ENCODE assay signal across 24 cellular contexts in genomic region chr12:124482567-124482893, GRCh38.
DNase-seq lines count a peak whose midpoint lies in the region; ATAC-seq, FAIRE-seq and TF ChIP-seq lines count a peak whose summit lies in the region.
"Had no signal": no experiment of that assay in that cellular context is flagged by ENCODE, and none has a peak within 500 bp of the region (broad histone marks: within the 10 kb centered on the region; RNA-seq: fewer than 3 reads in every experiment).

No MANE protein-coding gene starts in this region.

- H3K27ac ChIP-seq in BLaER1 (no peak overlapping the region), HEK293 (ENCODE audit: extremely low read depth, low read depth, low read length) (no peak overlapping the region), kidney (ENCODE audit: low read depth in 2 of 2, low read length in 2 of 2) (no peak overlapping the region)
- H3K27ac ChIP-seq: C4-2B had no signal

- no peak for TF ChIP-seq CTCF in HEK293 (tag by site-specific recombination; IDR thresholded peaks at IDR 0.05)
- TF ChIP-seq CTCF in kidney (IDR thresholded peaks at IDR 0.05; ENCODE audit: borderline replicate concordance, extremely low read depth, insufficient read depth) = no peak
- no peak for TF ChIP-seq CTCF in D721Med (IDR thresholded peaks at IDR 0.05; ENCODE audit: insufficient read depth, missing control alignments)

- peak overlapping the region; percentile 83 for H3K4me2 ChIP-seq in BLaER1

- POLR2A ChIA-PET in HEK293 (lab: Yijun Ruan, JAX) = interaction anchor here (0.5 to 0.9 kb wide), 2 partner anchors 476 to 510 kb away, joined by 4 read pairs; partner anchors contain the start of genes CCDC92 and ZNF664

- DNase-seq in GM12891 (ENCODE audit: insufficient read length, low spot score) (no peak), kidney (peak; percentile 55), D721Med (ENCODE audit: insufficient read length, low spot score) (no peak), posterior vena cava (ENCODE audit: low spot score) (no peak)
- DNase-seq in activated CD4-positive, alpha-beta T cell treated with anti-CD3 and anti-CD28 coated beads for 4 hours = no peak
- DNase-seq: CD8-positive, alpha-beta memory T cell; KG1; MG63; NCI-H1105 treated with DMSO at 0.1 percent for 48 hours; NCI-H146; NCI-H1930; NCI-H2107; NCI-H526; NCI-H82; NK-92 treated with Interleukin-12 subunit alpha and Interleukin-12 subunit beta, amount 100 ng/mL, for 24 hours; PC-3; SHP77; T-cell had no signal

- no peak for ATAC-seq in GM21447 (IDR thresholded peaks at IDR 0.05; ENCODE audit: unreplicated experiment)
- ATAC-seq: PC-3, T-cell had no signal

- no peaks in the 10 kb centered on the region for H3K27me3 ChIP-seq in BLaER1
- H3K27me3 ChIP-seq: MG63 had no signal

- H3K4me1 ChIP-seq in BLaER1 = peaks cover 93% of the 10 kb centered on the region
- H3K4me1 ChIP-seq in HEK293 (ENCODE audit: control insufficient read depth, insufficient read depth, low read length) = no peaks in the 10 kb centered on the region
- peaks cover 16 to 20% of the 10 kb centered on the region in 2 donors for H3K4me1 ChIP-seq in kidney (ENCODE audit: control insufficient read depth in 1 of 2, insufficient read depth in 1 of 2, low read depth in 1 of 2, low read length in 2 of 2)

- no peak overlapping the region for H3K9ac ChIP-seq in BLaER1
- no peak overlapping the region for H3K9ac ChIP-seq in kidney (ENCODE audit: low read length in 2 of 2)

- H3K4me3 ChIP-seq in BLaER1 (no peak overlapping the region), HEK293 (ENCODE audit: low read depth, low read length) (no peak overlapping the region), kidney (ENCODE audit: low read length in 2 of 2) (no peak overlapping the region)
- H3K4me3 ChIP-seq: MG63 had no signal

- H4K20me1 ChIP-seq in BLaER1 = peaks cover 99% of the 10 kb centered on the region

- no peak for TF ChIP-seq POLR2A in GM12891 (IDR thresholded peaks at IDR 0.05; ENCODE audit: low read depth, low read length)

- H3K36me3 ChIP-seq in BLaER1 (peaks cover 50% of the 10 kb centered on the region), HEK293 (ENCODE audit: control insufficient read depth in 2 of 2, insufficient read depth in 1 of 2, low read length in 2 of 2) (peaks cover 0 to 67% of the 10 kb centered on the region in 2 experiments; a peak in 1 of 3 replicates), kidney (ENCODE audit: control insufficient read depth in 1 of 2, insufficient read depth in 2 of 2, low read length in 2 of 2) (peaks cover 2 to 4% of the 10 kb centered on the region in 2 donors)

- CTCF ChIA-PET in HEK293 (lab: Yijun Ruan, JAX) = interaction anchor here (1.4 kb wide), 1 partner anchor 12 kb away, joined by 5 read pairs; no protein-coding TSS in a partner anchor

- intact Hi-C loops in kidney (cut with DNase I) (no loop called here), posterior vena cava (cut with DNase I) (no loop called here)

- FAIRE-seq in GM12891 (lab: Jason Lieb, UNC) = peak; percentile 71
- FAIRE-seq in kidney (lab: Jason Lieb, UNC) = no peak
- no peak for FAIRE-seq in D721Med (lab: Jason Lieb, UNC)
- FAIRE-seq: A204.1, HTR-8/SVneo had no signal

- H3K9me3 ChIP-seq in BLaER1 (no peaks in the 10 kb centered on the region), HEK293 (ENCODE audit: control insufficient read depth, insufficient read depth, low read depth, low read length) (no peaks in the 10 kb centered on the region), kidney (ENCODE audit: control insufficient read depth in 1 of 2, low read length in 2 of 2) (no peaks in the 10 kb centered on the region)
- H3K9me3 ChIP-seq: MG63 had no signal

TF ChIP-seq in GM12891, 5 proteins besides CTCF, POLR2A, EP300 and RAD21:
- no peak for TF ChIP-seq PAX5 (IDR thresholded peaks at IDR 0.05; ENCODE audit: insufficient read depth, low read length, severe bottlenecking)
- TF ChIP-seq TAF1 (IDR thresholded peaks at IDR 0.05; ENCODE audit: low read depth, low read length) = no peak
- no peak for TF ChIP-seq POU2F2 (IDR thresholded peaks at IDR 0.05; ENCODE audit: low read depth, low read length)
- TF ChIP-seq POLR2AphosphoS5 (IDR thresholded peaks at IDR 0.05; ENCODE audit: low read depth, low read length) = no peak
- no peak for TF ChIP-seq SPI1 (IDR thresholded peaks at IDR 0.05; ENCODE audit: low read depth, low read length)

TF ChIP-seq in HEK293, 187 proteins besides CTCF, POLR2A, EP300 and RAD21:
- TF ChIP-seq EGR2 (tag by site-specific recombination; IDR thresholded peaks at IDR 0.05; ENCODE audit: low read depth) (0 out of 2 replicates have a peak, but pooled peaks have one; percentile 3), ZNF354C (tag by site-specific recombination; IDR thresholded peaks at IDR 0.05; ENCODE audit: borderline replicate concordance, low read depth) (no peak), ZNF350 (tag by site-specific recombination; IDR thresholded peaks at IDR 0.05) (no peak)
